In genomic region chr11:18145025-18145424, GRCh38 we compare ENCODE assay signal across 15 cellular contexts. TPM values are rescaled to one million over a fixed set of nuclear protein-coding genes. Genes with fewer than 3 reads are reported as not detected.
A peak's percentile ranks its signal among the peaks of the same experiment; 100 is the strongest.
DNase-seq lines count a peak whose midpoint lies in the region; ATAC-seq and TF ChIP-seq lines count a peak whose summit lies in the region.
"Had no signal": no experiment of that assay in that cellular context is flagged by ENCODE, and none has a peak within 500 bp of the region (broad histone marks: within the 10 kb centered on the region; RNA-seq: fewer than 3 reads in every experiment).

No MANE protein-coding gene starts in this region.

- DNase-seq in Calu3: no peak
- no peak for DNase-seq in HFFc6
- no peak for DNase-seq in astrocyte of the cerebellum (ENCODE audit: low read depth)
- DNase-seq in right lobe of liver: no peak
- DNase-seq in Karpas-422: no peak
- DNase-seq in activated T-cell treated with anti-CD3 and anti-CD28 coated beads, Interleukin-2, amount 50 U/mL, for 1 hour: no peak
- no peak for DNase-seq in AG20443 (ENCODE audit: low spot score)
- DNase-seq in cortex of kidney (lab: John Stamatoyannopoulos, UW): no peak
- DNase-seq: activated T-cell treated with anti-CD3 and anti-CD28 coated beads, Interleukin-2, amount 50 U/mL, for 48 hours; CD4-positive, alpha-beta memory T cell; MV-4-11; NCI-H2171 treated with DMSO at 0.1 percent for 48 hours; stimulated activated naive CD8-positive, alpha-beta T cell treated with anti-CD3 and anti-CD28 coated beads, Interleukin-15, Interleukin-2, amounts not matched to agents 100 U/mL and 50 U/mL, for 24 hours had no signal

- in situ Hi-C loops in astrocyte of the cerebellum (cut with HindIII; ENCODE audit: low sequenced_read_pairs): loop anchor here (5.0 kb wide), 1 partner anchor 83 kb away; no protein-coding TSS in a partner anchor

- H3K36me3 ChIP-seq in right lobe of liver: no peaks in the 10 kb centered on the region
- H3K36me3 ChIP-seq in Karpas-422 (ENCODE audit: insufficient read depth, low read length): no peaks in the 10 kb centered on the region

- peak overlapping the region; percentile 68 for H3K27ac Mint-ChIP-seq in Calu3 (ENCODE audit: unreplicated experiment)
- H3K27ac Mint-ChIP-seq in HFFc6: no peak overlapping the region
- H3K27ac Mint-ChIP-seq: CD4-positive, alpha-beta memory T cell had no signal

- peaks cover 14% of the 10 kb centered on the region for H3K9me3 Mint-ChIP-seq in Calu3 (ENCODE audit: low read depth, unreplicated experiment)
- H3K9me3 Mint-ChIP-seq in HFFc6: no peaks in the 10 kb centered on the region

- H3K4me3 ChIP-seq in astrocyte of the cerebellum (ENCODE audit: low read depth, low read length): no peak overlapping the region
- no peak overlapping the region for H3K4me3 ChIP-seq in right lobe of liver
- H3K4me3 ChIP-seq in Karpas-422 (ENCODE audit: low read length): no peak overlapping the region
- H3K4me3 ChIP-seq: skin epidermis had no signal

- H3K27me3 Mint-ChIP-seq in Calu3 (ENCODE audit: unreplicated experiment): peaks cover 9% of the 10 kb centered on the region
- peaks cover 4% of the 10 kb centered on the region; the same call in 1 of the 2 replicates for H3K27me3 Mint-ChIP-seq in HFFc6 (ENCODE audit: insufficient read depth)

- no peaks in the 10 kb centered on the region for H3K9me2 ChIP-seq in Karpas-422 (replicated peaks; ENCODE audit: insufficient read depth, low read length)

- intact Hi-C loops in Calu3 (cut with micrococcal nuclease; ENCODE audit: unreplicated experiment) (no loop called here), right lobe of liver (cut with DNase I) (no loop called here)

- 41% methylated on average over 2 of the region's 2 CpGs for WGBS in right lobe of liver (ENCODE audit: insufficient coverage, low coverage, low lambda C conversion rate, missing lambda C conversion rate)

- no peak overlapping the region for H3K9ac ChIP-seq in Karpas-422 (ENCODE audit: low read length)

- CTCF ChIA-PET in Calu3 (lab: Charles Lee): interaction anchor here (0.6 kb wide), 1 partner anchor 284 kb away, joined by 5 read pairs; no protein-coding TSS in a partner anchor

- H3K27me3 ChIP-seq in right lobe of liver (no peaks in the 10 kb centered on the region), Karpas-422 (ENCODE audit: low read length) (no peaks in the 10 kb centered on the region)

- TF ChIP-seq POLR2A in right lobe of liver (IDR thresholded peaks at IDR 0.05): no peak

- H3K27ac ChIP-seq in right lobe of liver (no peak overlapping the region), Karpas-422 (ENCODE audit: low read length) (no peak overlapping the region)
- H3K27ac ChIP-seq: skin epidermis had no signal

- no peak overlapping the region for H3K4me3 Mint-ChIP-seq in Calu3 (ENCODE audit: low read depth, unreplicated experiment)
- no peak overlapping the region for H3K4me3 Mint-ChIP-seq in HFFc6
- H3K4me3 Mint-ChIP-seq: CD4-positive, alpha-beta memory T cell had no signal

- H3K79me2 ChIP-seq in Karpas-422 (ENCODE audit: low read length): no peaks in the 10 kb centered on the region

- no TSS peak for BruUV-seq in Calu3 (replicated peaks; lab: Mats Ljungman, UMichigan)

- peaks cover 7% of the 10 kb centered on the region for H3K36me3 Mint-ChIP-seq in Calu3 (ENCODE audit: insufficient read depth, unreplicated experiment)
- H3K36me3 Mint-ChIP-seq in HFFc6 (ENCODE audit: low read depth): no peaks in the 10 kb centered on the region
- H3K36me3 Mint-ChIP-seq: CD4-positive, alpha-beta memory T cell had no signal

- H3K4me1 ChIP-seq in right lobe of liver (no peaks in the 10 kb centered on the region), Karpas-422 (ENCODE audit: low read length) (no peaks in the 10 kb centered on the region)

- H3K4me1 Mint-ChIP-seq in Calu3 (ENCODE audit: low read depth, unreplicated experiment) (peaks cover 16% of the 10 kb centered on the region), HFFc6 (ENCODE audit: low read depth) (peaks cover 13% of the 10 kb centered on the region)

- ATAC-seq in right lobe of liver: peak in 1 of 4 donors; percentile 23
- ATAC-seq: stimulated activated naive CD8-positive, alpha-beta T cell treated with anti-CD3 and anti-CD28 coated beads, Interleukin-15, Interleukin-2, amounts not matched to agents 100 U/mL and 50 U/mL, for 24 hours had no signal

- TF ChIP-seq CTCF in Calu3 (IDR thresholded peaks at IDR 0.05; ENCODE audit: unreplicated experiment) (no peak), HFFc6 (IDR thresholded peaks at IDR 0.05) (peak; percentile 41), astrocyte of the cerebellum (IDR thresholded peaks at IDR 0.05; ENCODE audit: low read depth, low read length, missing control alignments) (peak; percentile 24), right lobe of liver (IDR thresholded peaks at IDR 0.05) (peak in 3 of 4 donors; percentile 41 to 46 (median 41))

- H2AFZ ChIP-seq in Karpas-422 (ENCODE audit: low read length): no peak overlapping the region

- no peaks in the 10 kb centered on the region for H3K9me3 ChIP-seq in right lobe of liver
- H3K9me3 ChIP-seq in Karpas-422 (ENCODE audit: low read length): no peaks in the 10 kb centered on the region

- no peaks in the 10 kb centered on the region for H4K20me1 ChIP-seq in Karpas-422 (ENCODE audit: insufficient read depth, low read depth, low read length)

- H3K4me2 ChIP-seq in Karpas-422 (ENCODE audit: low read depth, low read length, poor library complexity, severe bottlenecking): no peak overlapping the region

RNA-seq across cellular contexts. Expression of gene MRGPRX3, which starts 12.7 kb away (rescaled TPM):
- total RNA-seq in Calu3 (2022): not detected in 2 replicates
- total RNA-seq in HFFc6 (2021; fragmentation: NEBNext Ultra II Directional; extraction: Animal tissue kit (Norgen Biotek cat#: 25700)): not detected
- total RNA-seq in right lobe of liver: under 1 TPM in 1 of 6 experiments, not detected in 5; 0.16 TPM
- total RNA-seq in Karpas-422 (2014; rRNA removed; shearing (Covaris generic); ENCODE audit: low replicate concordance): not detected in 2 replicates
- total RNA-seq: CD4-positive, alpha-beta memory T cell; T-helper 1 cell treated with Interleukin-12 subunit alpha and Interleukin-12 subunit beta and Interleukin-4 antibody, amounts not matched to agents 30 ng/mL and 1 ng/mL, for 36 hours had no signal

RNA-seq across cellular contexts. Expression of gene MRGPRX4, which starts 27.6 kb away (rescaled TPM):
- total RNA-seq in Calu3 (2022) (not detected in 2 replicates), right lobe of liver (not detected)
- not detected for total RNA-seq in HFFc6 (2021; fragmentation: NEBNext Ultra II Directional; extraction: Animal tissue kit (Norgen Biotek cat#: 25700))
- not detected in 2 replicates for total RNA-seq in Karpas-422 (2014; rRNA removed; shearing (Covaris generic); ENCODE audit: low replicate concordance)
- total RNA-seq: CD4-positive, alpha-beta memory T cell; T-helper 1 cell treated with Interleukin-12 subunit alpha and Interleukin-12 subunit beta and Interleukin-4 antibody, amounts not matched to agents 30 ng/mL and 1 ng/mL, for 36 hours had no signal

RNA-seq across cellular contexts. Expression of gene SAAL1, which starts 39.1 kb away (rescaled TPM):
- total RNA-seq in Calu3 (2022) (23.9 and 29.3 TPM in 2 replicates), right lobe of liver (1 to 10 TPM; 4.2 to 6.8 (median 5.6) TPM)
- total RNA-seq in HFFc6 (2021; fragmentation: NEBNext Ultra II Directional; extraction: Animal tissue kit (Norgen Biotek cat#: 25700)): 10 to 100 TPM; 10.3 to 16.6 (median 15.3) TPM
- 36.7 and 43.7 TPM in 2 replicates for total RNA-seq in Karpas-422 (2014; rRNA removed; shearing (Covaris generic); ENCODE audit: low replicate concordance)
